In the genomic region with DNA sequence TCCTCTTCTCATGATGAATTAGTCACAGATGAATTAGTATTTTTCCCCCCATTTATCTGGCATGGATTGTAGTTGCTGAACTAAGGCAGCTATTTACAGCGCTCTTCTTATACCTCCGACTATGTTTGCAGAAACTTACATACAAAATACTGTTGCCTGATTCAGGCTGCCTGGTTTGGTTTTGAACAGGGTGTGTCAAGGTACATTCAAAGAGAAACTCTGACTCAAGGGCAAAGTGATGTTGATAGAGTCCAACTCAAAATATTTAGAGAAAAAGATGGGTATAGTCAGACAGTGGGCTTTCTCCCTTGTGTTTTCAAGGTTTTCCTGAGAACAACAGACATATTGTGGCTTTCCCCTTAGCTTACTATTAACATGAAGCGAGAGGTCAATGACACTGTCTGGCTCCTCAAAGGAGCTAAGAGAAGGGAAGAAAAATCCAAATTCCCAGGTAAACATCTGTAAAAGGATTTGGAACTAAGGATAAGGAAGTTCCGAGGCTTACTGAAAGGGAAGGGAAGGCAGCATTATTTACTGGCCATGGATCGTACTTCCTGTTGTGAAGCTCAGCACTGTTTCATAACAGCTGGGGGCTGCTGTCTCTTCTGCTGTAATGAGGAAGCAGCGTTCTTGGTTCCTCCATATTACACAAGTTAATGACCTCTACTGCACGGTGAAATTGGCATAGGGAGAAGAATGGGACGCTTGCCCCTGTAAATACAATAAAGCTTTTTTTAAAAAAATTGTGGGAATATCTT, we compare ENCODE assay signal across 9 cellular contexts. TPM values are rescaled to one million over a fixed set of nuclear protein-coding genes. Genes with fewer than 3 reads are reported as not detected.
A peak's percentile ranks its signal among the peaks of the same experiment; 100 is the strongest.
DNase-seq lines count a peak whose midpoint lies in the region; ATAC-seq lines count a peak whose summit lies in the region.
"Had no signal": no experiment of that assay in that cellular context is flagged by ENCODE, and none has a peak within 500 bp of the region (broad histone marks: within the 10 kb centered on the region; RNA-seq: fewer than 3 reads in every experiment).

No MANE protein-coding gene starts in this region.

- H3K36me3 ChIP-seq in mesenchymal stem cell (ENCODE audit: control insufficient read depth in 1 of 2, insufficient read depth in 2 of 2, low read depth in 1 of 2, low read length in 2 of 2): no peaks in the 10 kb centered on the region

- H3K9me3 ChIP-seq in mesenchymal stem cell (ENCODE audit: control insufficient read depth, low read length): no peaks in the 10 kb centered on the region

- no peak overlapping the region for H2BK120ac ChIP-seq in mesenchymal stem cell (ENCODE audit: low read depth, low read length)

- H2AFZ ChIP-seq in mesenchymal stem cell (ENCODE audit: low read depth, low read length): no peak overlapping the region

- H3K27ac ChIP-seq in mesenchymal stem cell (ENCODE audit: low read length, poor library complexity, severe bottlenecking): no peak overlapping the region

- peak overlapping the region; percentile 88 for H3K27ac Mint-ChIP-seq in activated CD4-positive, alpha-beta memory T cell treated with anti-CD3 and anti-CD28 coated beads for 36 hours

- H3K9me3 Mint-ChIP-seq in activated CD4-positive, alpha-beta memory T cell treated with anti-CD3 and anti-CD28 coated beads for 36 hours: no peaks in the 10 kb centered on the region

- no peak overlapping the region for H3K4ac ChIP-seq in mesenchymal stem cell (ENCODE audit: low read depth in 1 of 2, low read length in 2 of 2)

- H3K27me3 Mint-ChIP-seq in activated CD4-positive, alpha-beta memory T cell treated with anti-CD3 and anti-CD28 coated beads for 36 hours: no peaks in the 10 kb centered on the region

- H3K23ac ChIP-seq in mesenchymal stem cell (ENCODE audit: low read length in 2 of 2): no peak overlapping the region

- no peaks in the 10 kb centered on the region for H3K36me3 Mint-ChIP-seq in activated CD4-positive, alpha-beta memory T cell treated with anti-CD3 and anti-CD28 coated beads for 36 hours

- peaks cover 65% of the 10 kb centered on the region for H3K4me1 Mint-ChIP-seq in activated CD4-positive, alpha-beta memory T cell treated with anti-CD3 and anti-CD28 coated beads for 36 hours (ENCODE audit: low read depth)

- no peak overlapping the region for H3K9ac ChIP-seq in mesenchymal stem cell (ENCODE audit: low read length)

- no peak overlapping the region for H3K4me3 ChIP-seq in mesenchymal stem cell (ENCODE audit: insufficient read depth in 1 of 2, low read depth in 1 of 2, low read length in 2 of 2)

- peak overlapping the region; percentile 62 for H3K4me3 Mint-ChIP-seq in activated CD4-positive, alpha-beta memory T cell treated with anti-CD3 and anti-CD28 coated beads for 36 hours

- H3K4me2 ChIP-seq in mesenchymal stem cell (ENCODE audit: low read length, poor library complexity, severe bottlenecking): no peak overlapping the region

- H3K14ac ChIP-seq in mesenchymal stem cell (ENCODE audit: low read length in 2 of 2): no peak overlapping the region

- DNase-seq in DMS153 treated with DMSO at 0.1 percent for 48 hours (lab: John Stamatoyannopoulos, UW; ENCODE audit: unreplicated experiment) (peak; percentile 9), mesenchymal stem cell (peak; percentile 52), NCI-H2171 treated with DMSO at 0.1 percent for 48 hours (lab: John Stamatoyannopoulos, UW) (no peak), ecto neural progenitor cell (ENCODE audit: low spot score) (no peak)
- peak; percentile 39 for DNase-seq in activated CD4-positive, alpha-beta memory T cell treated with anti-CD3 and anti-CD28 coated beads for 36 hours

- WGBS in mesenchymal stem cell: 28% methylated on average over 3 of the region's 8 CpGs

- CTCF ChIA-PET in activated CD4-positive, alpha-beta memory T cell treated with anti-CD3 and anti-CD28 coated beads for 36 hours (lab: Charles Lee): interaction anchor here (0.8 to 1.5 kb wide), 2 partner anchors 14 to 38 kb away, joined by 4 to 5 read pairs; no protein-coding TSS in a partner anchor

- no peak overlapping the region for H4K8ac ChIP-seq in mesenchymal stem cell (ENCODE audit: low read length)

- H2BK15ac ChIP-seq in mesenchymal stem cell (ENCODE audit: low read depth, poor library complexity, severe bottlenecking): no peak overlapping the region

- no peak overlapping the region for H2BK12ac ChIP-seq in mesenchymal stem cell (ENCODE audit: low read length in 2 of 2)

- intact Hi-C loops in activated CD4-positive, alpha-beta memory T cell treated with anti-CD3 and anti-CD28 coated beads for 36 hours (cut with micrococcal nuclease): loop anchor here (1.0 kb wide), 4 partner anchors 8 to 38 kb away; no protein-coding TSS in a partner anchor

- peaks cover 2% of the 10 kb centered on the region for H3K4me1 ChIP-seq in mesenchymal stem cell (ENCODE audit: control insufficient read depth, insufficient read depth, low read depth, low read length)

- H4K91ac ChIP-seq in mesenchymal stem cell (ENCODE audit: low read length): no peak overlapping the region

- H2BK5ac ChIP-seq in mesenchymal stem cell (ENCODE audit: low read depth, low read length, poor library complexity, severe bottlenecking): no peak overlapping the region

- no peak overlapping the region for H2AK5ac ChIP-seq in mesenchymal stem cell (ENCODE audit: low read length, severe bottlenecking)

- H3K18ac ChIP-seq in mesenchymal stem cell (ENCODE audit: low read depth in 1 of 2, low read length in 2 of 2): peak overlapping the region in 1 of 2 experiments; percentile 70

- H3K79me1 ChIP-seq in mesenchymal stem cell (replicated peaks; ENCODE audit: low read length, poor library complexity, severe bottlenecking): no peaks in the 10 kb centered on the region

- peak; percentile 88 for ATAC-seq in GM19455 (IDR thresholded peaks at IDR 0.05; ENCODE audit: unreplicated experiment)
- ATAC-seq in HG03520 (IDR thresholded peaks at IDR 0.05; ENCODE audit: unreplicated experiment): peak; percentile 85
- ATAC-seq in HG03565 (IDR thresholded peaks at IDR 0.05; ENCODE audit: unreplicated experiment): no peak

- POLR2A ChIA-PET in activated CD4-positive, alpha-beta memory T cell treated with anti-CD3 and anti-CD28 coated beads for 36 hours (lab: Charles Lee): interaction anchor here (0.6 to 1.7 kb wide), 8 partner anchors 9 to 77 kb away, joined by 3 to 10 read pairs (median 4); no protein-coding TSS in a partner anchor

- H3K27me3 ChIP-seq in mesenchymal stem cell (ENCODE audit: control insufficient read depth in 1 of 2, insufficient read depth in 1 of 2, low read length in 2 of 2): no peaks in the 10 kb centered on the region

RNA-seq across cellular contexts. Expression of a gene that starts 30.9 kb away (rescaled TPM):
- total RNA-seq in activated CD4-positive, alpha-beta memory T cell treated with anti-CD3 and anti-CD28 coated beads for 36 hours: under 1 TPM in 1 of 2 experiments, not detected in 1; 0.05 TPM
- 0.07 TPM for polyA plus RNA-seq in mesenchymal stem cell (2013, experiment 1 of 2)
- 0.04 TPM for polyA plus RNA-seq in mesenchymal stem cell (2013, experiment 2 of 2)
- total RNA-seq: dermis microvascular lymphatic vessel endothelial cell had no signal

RNA-seq across cellular contexts. Expression of a gene that starts 38.6 kb away (rescaled TPM):
- total RNA-seq in activated CD4-positive, alpha-beta memory T cell treated with anti-CD3 and anti-CD28 coated beads for 36 hours: 1,000 to 10,000 TPM; 6,087 to 6,256 TPM
- polyA plus RNA-seq in mesenchymal stem cell (2013, experiment 1 of 2): 9,006 TPM
- 8,811 TPM for polyA plus RNA-seq in mesenchymal stem cell (2013, experiment 2 of 2)

Comparison
In these comparisons a context has a peak if more than half of its experiments do, and no peak if none do; other contexts are left out.
1. DNase-seq: peak in DMS153 treated with DMSO at 0.1 percent for 48 hours (single experiment), activated CD4-positive, alpha-beta memory T cell treated with anti-CD3 and anti-CD28 coated beads for 36 hours (single experiment) and mesenchymal stem cell (single experiment); none in NCI-H2171 treated with DMSO at 0.1 percent for 48 hours (single experiment) and ecto neural progenitor cell (single experiment).